ENCODE assay signal across 14 cellular contexts in genomic region chr4:76377481-76377901, GRCh38. TPM values are rescaled to one million over a fixed set of nuclear protein-coding genes. Genes with fewer than 3 reads are reported as not detected.
DNase-seq lines count a peak whose midpoint lies in the region; TF ChIP-seq lines count a peak whose summit lies in the region.
"Had no signal": no experiment of that assay in that cellular context is flagged by ENCODE, and none has a peak within 500 bp of the region (broad histone marks: within the 10 kb centered on the region; RNA-seq: fewer than 3 reads in every experiment).

No MANE protein-coding gene starts in this region.

- WGBS in mesendoderm (ENCODE audit: extremely low coverage, insufficient coverage, low lambda C conversion rate) = no CpG with 5 or more reads among the region's 4 CpGs
- WGBS in GM23248 (ENCODE audit: low coverage in 1 of 2, low lambda C conversion rate in 2 of 2, missing lambda C conversion rate in 2 of 2), 2 experiments = 86 to 89% methylated on average over 4 of the region's 4 CpGs

- peaks cover 16% of the 10 kb centered on the region for H3K36me3 Mint-ChIP-seq in nephron progenitor cell (ENCODE audit: low read depth)
- H3K36me3 Mint-ChIP-seq: activated naive CD4-positive, alpha-beta T cell treated with anti-CD3 and anti-CD28 coated beads, Interleukin-2, amount 50 U/mL, for 24 hours; brain had no signal

- no peak overlapping the region for H2BK120ac ChIP-seq in mesendoderm (ENCODE audit: low read depth, low read length)

- no peak overlapping the region for H4K5ac ChIP-seq in mesendoderm (ENCODE audit: low read length)

- no peaks in the 10 kb centered on the region for H3K9me3 ChIP-seq in GM23248 (ENCODE audit: low read depth)

- H3K9ac ChIP-seq in mesendoderm (ENCODE audit: low read length) = no peak overlapping the region
- no peak overlapping the region for H3K9ac ChIP-seq in GM23248

- H3K56ac ChIP-seq in mesendoderm (ENCODE audit: low read length) = no peak overlapping the region

- no peak overlapping the region for H3K4me3 ChIP-seq in choroid plexus epithelial cell (ENCODE audit: low read depth, low read length)
- H3K4me3 ChIP-seq in mesendoderm (ENCODE audit: low read length) = no peak overlapping the region
- no peak overlapping the region for H3K4me3 ChIP-seq in GM23248
- H3K4me3 ChIP-seq: lung had no signal

- H2BK5ac ChIP-seq in mesendoderm (ENCODE audit: low read length) = no peak overlapping the region

- DNase-seq in MV-4-11 (lab: John Stamatoyannopoulos, UW) (peak; percentile 25), choroid plexus epithelial cell (ENCODE audit: low read depth) (peak; percentile 20), nephron progenitor cell (peak; percentile 56), A172 (ENCODE audit: low spot score) (no peak), mesendoderm (no peak), GM23248 (no peak)
- no peak for DNase-seq in stimulated activated naive CD4-positive, alpha-beta T cell treated with Interleukin-2 at 50 U/mL for 16 hours (lab: John Stamatoyannopoulos, UW)
- DNase-seq: NCI-H526 treated with DMSO at 0.1 percent for 48 hours had no signal

- H3K36me3 ChIP-seq in mesendoderm (ENCODE audit: control insufficient read depth, insufficient read depth, low read length) (no peaks in the 10 kb centered on the region), GM23248 (ENCODE audit: low read depth) (no peaks in the 10 kb centered on the region)

- H2BK15ac ChIP-seq in mesendoderm (replicated peaks; ENCODE audit: low read depth) = no peak overlapping the region

- no peaks in the 10 kb centered on the region for H3K79me1 ChIP-seq in mesendoderm (ENCODE audit: low read length)

- peak overlapping the region; percentile 69 for H3K27ac Mint-ChIP-seq in nephron progenitor cell
- H3K27ac Mint-ChIP-seq: activated naive CD4-positive, alpha-beta T cell treated with anti-CD3 and anti-CD28 coated beads, Interleukin-2, amount 50 U/mL, for 24 hours had no signal

- H3K9me2 ChIP-seq in GM23248 (ENCODE audit: insufficient read depth) = no peaks in the 10 kb centered on the region

- H3K27ac ChIP-seq in C4-2B (peak overlapping the region; percentile 37; the same call in 1 of the 2 replicates), mesendoderm (ENCODE audit: low read depth, low read length) (no peak overlapping the region), GM23248 (no peak overlapping the region)

- no peaks in the 10 kb centered on the region for H4K20me1 ChIP-seq in GM23248 (ENCODE audit: insufficient read depth)

- H3K4me1 ChIP-seq in mesendoderm (ENCODE audit: control insufficient read depth, low read depth, low read length) = no peaks in the 10 kb centered on the region
- H3K4me1 ChIP-seq in GM23248 (ENCODE audit: insufficient read depth) = 0 out of 2 replicates have a peak, but pooled peaks cover 4% of the 10 kb centered on the region

- no peak overlapping the region for H3K4me2 ChIP-seq in mesendoderm (ENCODE audit: low read length)
- no peak overlapping the region for H3K4me2 ChIP-seq in GM23248 (ENCODE audit: unreplicated experiment)

- H2AK5ac ChIP-seq in mesendoderm (ENCODE audit: low read length) = no peak overlapping the region

- no peak overlapping the region for H4K8ac ChIP-seq in mesendoderm (ENCODE audit: low read depth, low read length)

- H2AFZ ChIP-seq in GM23248 = no peak overlapping the region

- H3K27me3 Mint-ChIP-seq in nephron progenitor cell (ENCODE audit: low read depth, poor library complexity) = peaks cover 3% of the 10 kb centered on the region
- H3K27me3 Mint-ChIP-seq: brain had no signal

- H3K79me2 ChIP-seq in mesendoderm (ENCODE audit: control insufficient read depth, insufficient read depth, low read length) = no peaks in the 10 kb centered on the region
- no peaks in the 10 kb centered on the region for H3K79me2 ChIP-seq in GM23248 (ENCODE audit: insufficient read depth)

- in situ Hi-C loops in GM23248 (cut with MboI) = no loop called here

- peak overlapping the region; percentile 62 for H3K4me3 Mint-ChIP-seq in nephron progenitor cell
- H3K4me3 Mint-ChIP-seq: activated naive CD4-positive, alpha-beta T cell treated with anti-CD3 and anti-CD28 coated beads, Interleukin-2, amount 50 U/mL, for 24 hours; nephron had no signal

- H3K23ac ChIP-seq in mesendoderm (ENCODE audit: low read length) = no peak overlapping the region

- peaks cover 22% of the 10 kb centered on the region for H3K9me3 Mint-ChIP-seq in nephron progenitor cell
- H3K9me3 Mint-ChIP-seq: activated naive CD4-positive, alpha-beta T cell treated with anti-CD3 and anti-CD28 coated beads, Interleukin-2, amount 50 U/mL, for 24 hours had no signal

- H3K18ac ChIP-seq in mesendoderm (ENCODE audit: low read length) = no peak overlapping the region

- H3F3A ChIP-seq in GM23248 (ENCODE audit: insufficient read depth) = no peaks in the 10 kb centered on the region

- no peaks in the 10 kb centered on the region for H3K27me3 ChIP-seq in mesendoderm (ENCODE audit: insufficient read depth, low read length, poor library complexity)
- H3K27me3 ChIP-seq in GM23248 (replicated peaks; ENCODE audit: insufficient read depth) = no peaks in the 10 kb centered on the region

- H3K4me1 Mint-ChIP-seq in nephron progenitor cell = peaks cover 42% of the 10 kb centered on the region

- no peak overlapping the region for H3K4ac ChIP-seq in mesendoderm (ENCODE audit: low read depth, low read length)

- TF ChIP-seq CTCF in C4-2B (conservative IDR thresholded peaks at IDR 0.05) (no peak), choroid plexus epithelial cell (conservative IDR thresholded peaks at IDR 0.05; ENCODE audit: low read depth, low read length) (no peak), nephron progenitor cell (IDR thresholded peaks at IDR 0.05) (no peak)

RNA-seq across cellular contexts. Expression of gene CCDC158, which starts 43.5 kb away (rescaled TPM):
- not detected in 2 replicates for total RNA-seq in A172 (2014; rRNA removed; shearing (Covaris generic))
- polyA plus RNA-seq in mesendoderm (2013, experiment 1 of 2) = not detected
- not detected for polyA plus RNA-seq in mesendoderm (2013, experiment 2 of 2)
- not detected in 2 replicates for total RNA-seq in GM23248 (2014; rRNA removed; shearing (Covaris generic))
- polyA plus RNA-seq in GM23248 (2016; fragmentation: Nextera tagmentation; extraction: Ambion mirVana) = 0.14 and 0.48 TPM in 2 replicates
- total RNA-seq: dermis microvascular lymphatic vessel endothelial cell had no signal

RNA-seq across cellular contexts. Expression of gene SHROOM3, which starts 57.5 kb away (rescaled TPM):
- 13.2 and 19.0 TPM in 2 replicates for total RNA-seq in A172 (2014; rRNA removed; shearing (Covaris generic))
- polyA plus RNA-seq in mesendoderm (2013, experiment 1 of 2) = 9.4 TPM
- polyA plus RNA-seq in mesendoderm (2013, experiment 2 of 2) = 10.0 TPM
- total RNA-seq in GM23248 (2014; rRNA removed; shearing (Covaris generic)) = 44.6 and 50.7 TPM in 2 replicates
- polyA plus RNA-seq in GM23248 (2016; fragmentation: Nextera tagmentation; extraction: Ambion mirVana) = 8.7 and 9.7 TPM in 2 replicates

Comparison
In these comparisons a context has a peak if more than half of its experiments do, and no peak if none do; other contexts are left out.
1. DNase-seq: peak in MV-4-11 (single experiment), choroid plexus epithelial cell (single experiment) and nephron progenitor cell (single experiment); none in A172 (single experiment), mesendoderm (single experiment), stimulated activated naive CD4-positive, alpha-beta T cell treated with Interleukin-2 at 50 U/mL for 16 hours (single experiment) and GM23248 (single experiment).